In genomic region chr17:75412455-75413317, GRCh38 we compare ENCODE assay signal across 1 cellular context.
TF ChIP-seq lines count a peak whose summit lies in the region.

No MANE protein-coding gene starts in this region.

TF ChIP-seq in HCT116, 20 proteins besides CTCF, POLR2A, EP300 and RAD21:
- TF ChIP-seq POLR2AphosphoS5 (IDR thresholded peaks at IDR 0.05; ENCODE audit: low read depth, low read length) (no peak), SRF (IDR thresholded peaks at IDR 0.05; ENCODE audit: low read depth) (0 out of 2 replicates have a peak, but pooled peaks have one; percentile 49), CBX3 (IDR thresholded peaks at IDR 0.05; ENCODE audit: low read depth) (peak; percentile 67), ZNF274 (IDR thresholded peaks at IDR 0.05; ENCODE audit: low read depth, low read length) (no peak)
